Comparison of ENCODE assay signal across 19 cellular contexts in genomic region chr2:132974477-132975050, GRCh38.
"Had no signal": no experiment of that assay in that cellular context is flagged by ENCODE, and none has a peak within 500 bp of the region (broad histone marks: within the 10 kb centered on the region; RNA-seq: fewer than 3 reads in every experiment).

No MANE protein-coding gene starts in this region.

- H3K4me3 Mint-ChIP-seq: activated naive CD4-positive, alpha-beta T cell treated with anti-CD3 and anti-CD28 coated beads, Interleukin-2, amount 50 U/mL, for 24 hours; naive thymus-derived CD8-positive, alpha-beta T cell; stimulated activated naive B cell treated with anti-CD40 and anti-IgM and Interleukin-4, amounts not matched to agents 10 μg/mL and 1 μg/mL and 100 μg/mL, for 72 hours had no signal

- H3K27ac Mint-ChIP-seq: activated naive CD4-positive, alpha-beta T cell treated with anti-CD3 and anti-CD28 coated beads, Interleukin-2, amount 50 U/mL, for 24 hours; naive thymus-derived CD8-positive, alpha-beta T cell; stimulated activated naive B cell treated with anti-CD40 and anti-IgM and Interleukin-4, amounts not matched to agents 10 μg/mL and 1 μg/mL and 100 μg/mL, for 72 hours had no signal

- DNase-seq: activated CD4-positive, alpha-beta T cell treated with anti-CD3 and anti-CD28 coated beads, Interleukin-2, amount 50 U/mL, for 4 hours; activated T-cell treated with anti-CD3 and anti-CD28 coated beads, Interleukin-2, amount 50 U/mL, for 1 hour; dorsolateral prefrontal cortex; foreskin fibroblast; heart left ventricle; left colon; mammary epithelial cell; mucosa of descending colon; naive thymus-derived CD8-positive, alpha-beta T cell; posterior cingulate gyrus; right lobe of liver; spleen; stimulated activated CD4-positive, alpha-beta T cell treated with anti-CD3 and anti-CD28 coated beads, Interleukin-1b, Interleukin-23, amount 100 ng/mL, for 48 hours; stimulated activated naive B cell treated with anti-CD40 and anti-IgM and Interleukin-4, amounts not matched to agents 10 μg/mL and 1 μg/mL and 100 μg/mL, for 72 hours; substantia nigra; transverse colon had no signal

- H3K36me3 Mint-ChIP-seq: activated naive CD4-positive, alpha-beta T cell treated with anti-CD3 and anti-CD28 coated beads, Interleukin-2, amount 50 U/mL, for 24 hours; naive thymus-derived CD8-positive, alpha-beta T cell; stimulated activated naive B cell treated with anti-CD40 and anti-IgM and Interleukin-4, amounts not matched to agents 10 μg/mL and 1 μg/mL and 100 μg/mL, for 72 hours had no signal

- H3K4me1 Mint-ChIP-seq: activated naive CD4-positive, alpha-beta T cell treated with anti-CD3 and anti-CD28 coated beads, Interleukin-2, amount 50 U/mL, for 24 hours; stimulated activated naive B cell treated with anti-CD40 and anti-IgM and Interleukin-4, amounts not matched to agents 10 μg/mL and 1 μg/mL and 100 μg/mL, for 72 hours had no signal

- ATAC-seq: activated CD4-positive, CD25-positive, alpha-beta regulatory T cell treated with anti-CD3 and anti-CD28 coated beads, Interleukin-2, amount 50 U/mL, for 24 hours; esophagus mucosa; heart left ventricle; left colon; mucosa of descending colon; naive thymus-derived CD8-positive, alpha-beta T cell; stimulated activated naive B cell treated with anti-CD40 and anti-IgM and Interleukin-4, amounts not matched to agents 10 μg/mL and 1 μg/mL and 100 μg/mL, for 72 hours had no signal

- H3K27me3 Mint-ChIP-seq: activated naive CD4-positive, alpha-beta T cell treated with anti-CD3 and anti-CD28 coated beads, Interleukin-2, amount 50 U/mL, for 24 hours; stimulated activated naive B cell treated with anti-CD40 and anti-IgM and Interleukin-4, amounts not matched to agents 10 μg/mL and 1 μg/mL and 100 μg/mL, for 72 hours had no signal
